In the genomic region with DNA sequence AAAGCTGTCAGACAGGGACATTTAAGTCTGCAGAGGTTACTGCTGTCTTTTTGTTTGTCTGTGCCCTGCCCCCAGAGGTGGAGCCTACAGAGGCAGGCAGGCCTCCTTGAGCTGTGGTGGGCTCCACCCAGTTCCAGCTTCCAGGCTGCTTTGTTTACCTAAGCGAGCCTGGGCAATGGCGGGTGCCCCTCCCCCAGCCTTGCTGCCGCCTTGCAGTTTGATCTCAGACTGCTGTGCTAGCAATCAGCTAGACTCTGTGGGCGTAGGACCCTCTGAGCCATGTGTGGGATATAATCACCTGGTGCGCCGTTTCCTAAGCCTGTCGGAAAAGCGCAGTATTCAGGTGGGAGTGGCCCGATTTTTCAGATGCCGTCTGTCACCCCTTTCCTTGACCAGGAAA, we compare ENCODE assay signal across 6 cellular contexts.
DNase-seq lines count a peak whose midpoint lies in the region; ATAC-seq, FAIRE-seq and TF ChIP-seq lines count a peak whose summit lies in the region.
"Not testable (repeated sequence)": the region's sequence is repeated elsewhere in the genome, so short reads cannot be mapped to it uniquely, and the experiment has no call there.

No MANE protein-coding gene starts in this region.

- not testable (repeated sequence) for H3K27ac ChIP-seq in GM23338 (ENCODE audit: low read depth); kidney (ENCODE audit: low read depth in 2 of 2, low read length in 2 of 2); upper lobe of right lung

- peak overlapping the region; percentile 69; the same call in 1 of the 2 replicates for H2AFZ ChIP-seq in GM23338

- H3K4me3 ChIP-seq in GM23338; kidney (ENCODE audit: low read length in 2 of 2); mucosa of descending colon; upper lobe of right lung: not testable (repeated sequence)

- not testable (repeated sequence) for H3K9me2 ChIP-seq in GM23338 (ENCODE audit: insufficient read depth)

- H4K20me1 ChIP-seq in GM23338 (replicated peaks; ENCODE audit: insufficient read depth), result not testable (repeated sequence)

- not testable (repeated sequence) for H3K27me3 ChIP-seq in GM23338 (ENCODE audit: insufficient read depth); upper lobe of right lung

- not testable (repeated sequence) for H3K9me3 ChIP-seq in kidney (ENCODE audit: control insufficient read depth in 1 of 2, low read length in 2 of 2); mucosa of descending colon; upper lobe of right lung

- not testable (repeated sequence) for ATAC-seq in GM23338, WTC11, mucosa of descending colon, upper lobe of right lung

- H3F3A ChIP-seq in GM23338 (replicated peaks; ENCODE audit: low read depth), result not testable (repeated sequence)

- intact Hi-C loops in Calu3 (cut with micrococcal nuclease; ENCODE audit: unreplicated experiment); kidney (cut with DNase I); mucosa of descending colon (cut with DNase I, micrococcal nuclease); upper lobe of right lung (cut with DNase I): not testable (repeated sequence)

- not testable (repeated sequence) for H3K4me1 ChIP-seq in GM23338 (ENCODE audit: insufficient read depth); kidney (ENCODE audit: control insufficient read depth in 1 of 2, insufficient read depth in 1 of 2, low read depth in 1 of 2, low read length in 2 of 2); mucosa of descending colon (ENCODE audit: low read depth); upper lobe of right lung

- BruUV-seq in Calu3 (replicated peaks; lab: Mats Ljungman, UMichigan), result not testable (repeated sequence)

- not testable (repeated sequence) for H3K79me2 ChIP-seq in GM23338 (replicated peaks; ENCODE audit: insufficient read depth)

- TF ChIP-seq CTCF in Calu3 (IDR thresholded peaks at IDR 0.05; ENCODE audit: unreplicated experiment); GM23338 (conservative IDR thresholded peaks at IDR 0.05; ENCODE audit: low read depth in 2 of 2); WTC11 (IDR thresholded peaks at IDR 0.05); kidney (IDR thresholded peaks at IDR 0.05; ENCODE audit: borderline replicate concordance, extremely low read depth, insufficient read depth); mucosa of descending colon (IDR thresholded peaks at IDR 0.05); upper lobe of right lung (IDR thresholded peaks at IDR 0.05): not testable (repeated sequence)

- not testable (repeated sequence) for H3K36me3 Mint-ChIP-seq in Calu3 (ENCODE audit: insufficient read depth, unreplicated experiment)
- H3K36me3 Mint-ChIP-seq in GM23338 (ENCODE audit: low read depth) (peaks cover 18% of the 10 kb centered on the region), WTC11 (peaks cover 32% of the 10 kb centered on the region)

- H3K4me3 Mint-ChIP-seq in Calu3 (ENCODE audit: low read depth, unreplicated experiment), result peak overlapping the region; percentile 33
- not testable (repeated sequence) for H3K4me3 Mint-ChIP-seq in GM23338, WTC11

- POLR2A ChIA-PET in WTC11 (lab: Charles Lee), result not testable (repeated sequence)

- CTCF ChIA-PET in Calu3 (lab: Charles Lee), result interaction anchor here (1.2 kb wide), 1 partner anchor 13 kb away, joined by 3 read pairs; no protein-coding TSS in a partner anchor
- CTCF ChIA-PET in WTC11 (lab: Charles Lee), result interaction anchor here (1.5 kb wide), 1 partner anchor 147 kb away, joined by 3 read pairs; no protein-coding TSS in a partner anchor

- H3K9ac ChIP-seq in kidney (ENCODE audit: low read length in 2 of 2), result not testable (repeated sequence)

- H3K4me2 ChIP-seq in GM23338, result not testable (repeated sequence)

- H3K27me3 Mint-ChIP-seq in Calu3 (ENCODE audit: unreplicated experiment), result peaks cover 58% of the 10 kb centered on the region
- H3K27me3 Mint-ChIP-seq in GM23338 (ENCODE audit: insufficient read depth, low read depth, poor library complexity); WTC11 (ENCODE audit: low read depth): not testable (repeated sequence)

- FAIRE-seq in kidney (lab: Jason Lieb, UNC), result not testable (repeated sequence)

- H3K9me3 Mint-ChIP-seq in Calu3 (ENCODE audit: low read depth, unreplicated experiment), result not testable (repeated sequence)
- H3K9me3 Mint-ChIP-seq in GM23338, result peaks cover 36% of the 10 kb centered on the region
- peaks cover 37% of the 10 kb centered on the region for H3K9me3 Mint-ChIP-seq in WTC11

- H3K27ac Mint-ChIP-seq in Calu3 (ENCODE audit: unreplicated experiment); GM23338: not testable (repeated sequence)
- H3K27ac Mint-ChIP-seq in WTC11, result peak overlapping the region; percentile 36; the same call in 1 of the 2 replicates

- H3K4me1 Mint-ChIP-seq in Calu3 (ENCODE audit: low read depth, unreplicated experiment); GM23338: not testable (repeated sequence)
- H3K4me1 Mint-ChIP-seq in WTC11, result peaks cover 15% of the 10 kb centered on the region

- not testable (repeated sequence) for DNase-seq in Calu3; GM23338 (ENCODE audit: low spot score)
- DNase-seq in WTC11 (ENCODE audit: low spot score) (peak; percentile 22), kidney (peak; percentile 32), mucosa of descending colon (peak in 2 of 3 donors; percentile 30 to 52), upper lobe of right lung (peak; percentile 41)

- H3K36me3 ChIP-seq in GM23338 (ENCODE audit: insufficient read depth); kidney (ENCODE audit: control insufficient read depth in 1 of 2, insufficient read depth in 2 of 2, low read length in 2 of 2); mucosa of descending colon (ENCODE audit: low read depth); upper lobe of right lung: not testable (repeated sequence)

TF ChIP-seq in WTC11, 78 proteins besides CTCF, POLR2A, EP300 and RAD21:
- TF ChIP-seq FOXK1 (CRISPR knock-in tag; IDR thresholded peaks at IDR 0.05), result 0 out of 2 replicates have a peak, but pooled peaks have one; percentile 29
